Comparison of ENCODE assay signal across 1 cellular context in the genomic region with DNA sequence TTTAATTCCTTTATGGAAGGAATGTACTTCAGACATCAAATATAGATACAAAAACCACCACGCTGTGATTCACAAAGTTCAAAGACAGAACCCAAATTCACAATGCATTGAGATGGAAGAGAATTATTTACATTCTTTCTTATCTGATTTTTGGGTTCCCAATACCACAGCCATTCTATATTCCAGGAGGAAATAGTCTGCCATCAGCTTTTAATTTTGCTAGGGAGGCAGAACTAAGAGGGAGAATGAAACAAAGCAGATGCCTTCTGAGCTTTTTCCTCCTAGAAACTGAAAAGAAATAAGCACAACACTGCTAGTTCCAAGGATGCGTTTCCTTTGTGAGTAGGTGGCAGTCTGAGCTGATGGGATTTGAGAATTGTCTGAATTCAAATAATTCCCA.
TF ChIP-seq lines count a peak whose summit lies in the region.

No MANE protein-coding gene starts in this region.

TF ChIP-seq in GM23338, 12 proteins besides CTCF, POLR2A, EP300 and RAD21 (continued from another document):
- no peak for TF ChIP-seq ETS1 (IDR thresholded peaks at IDR 0.05)
- TF ChIP-seq, protein P1, sequence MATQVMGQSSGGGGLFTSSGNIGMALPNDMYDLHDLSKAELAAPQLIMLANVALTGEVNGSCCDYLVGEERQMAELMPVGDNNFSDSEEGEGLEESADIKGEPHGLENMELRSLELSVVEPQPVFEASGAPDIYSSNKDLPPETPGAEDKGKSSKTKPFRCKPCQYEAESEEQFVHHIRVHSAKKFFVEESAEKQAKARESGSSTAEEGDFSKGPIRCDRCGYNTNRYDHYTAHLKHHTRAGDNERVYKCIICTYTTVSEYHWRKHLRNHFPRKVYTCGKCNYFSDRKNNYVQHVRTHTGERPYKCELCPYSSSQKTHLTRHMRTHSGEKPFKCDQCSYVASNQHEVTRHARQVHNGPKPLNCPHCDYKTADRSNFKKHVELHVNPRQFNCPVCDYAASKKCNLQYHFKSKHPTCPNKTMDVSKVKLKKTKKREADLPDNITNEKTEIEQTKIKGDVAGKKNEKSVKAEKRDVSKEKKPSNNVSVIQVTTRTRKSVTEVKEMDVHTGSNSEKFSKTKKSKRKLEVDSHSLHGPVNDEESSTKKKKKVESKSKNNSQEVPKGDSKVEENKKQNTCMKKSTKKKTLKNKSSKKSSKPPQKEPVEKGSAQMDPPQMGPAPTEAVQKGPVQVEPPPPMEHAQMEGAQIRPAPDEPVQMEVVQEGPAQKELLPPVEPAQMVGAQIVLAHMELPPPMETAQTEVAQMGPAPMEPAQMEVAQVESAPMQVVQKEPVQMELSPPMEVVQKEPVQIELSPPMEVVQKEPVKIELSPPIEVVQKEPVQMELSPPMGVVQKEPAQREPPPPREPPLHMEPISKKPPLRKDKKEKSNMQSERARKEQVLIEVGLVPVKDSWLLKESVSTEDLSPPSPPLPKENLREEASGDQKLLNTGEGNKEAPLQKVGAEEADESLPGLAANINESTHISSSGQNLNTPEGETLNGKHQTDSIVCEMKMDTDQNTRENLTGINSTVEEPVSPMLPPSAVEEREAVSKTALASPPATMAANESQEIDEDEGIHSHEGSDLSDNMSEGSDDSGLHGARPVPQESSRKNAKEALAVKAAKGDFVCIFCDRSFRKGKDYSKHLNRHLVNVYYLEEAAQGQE (IDR thresholded peaks at IDR 0.05; ENCODE audit: unreplicated experiment) = no peak
